In genomic region chr11:7098235-7098832, GRCh38 we compare ENCODE assay signal across 9 cellular contexts. TPM values are rescaled to one million over a fixed set of nuclear protein-coding genes. Genes with fewer than 3 reads are reported as not detected.
A peak's percentile ranks its signal among the peaks of the same experiment; 100 is the strongest.
DNase-seq lines count a peak whose midpoint lies in the region; ATAC-seq and TF ChIP-seq lines count a peak whose summit lies in the region.
"Had no signal": no experiment of that assay in that cellular context is flagged by ENCODE, and none has a peak within 500 bp of the region (broad histone marks: within the 10 kb centered on the region; RNA-seq: fewer than 3 reads in every experiment).

No MANE protein-coding gene starts in this region.

- H2BK120ac ChIP-seq in mesendoderm (ENCODE audit: low read depth, low read length): no peak overlapping the region

- H3K9me3 ChIP-seq in Panc1 (ENCODE audit: control insufficient read depth, insufficient read depth, low read depth, low read length) (no peaks in the 10 kb centered on the region), endodermal cell (ENCODE audit: control insufficient read depth, low read length) (no peaks in the 10 kb centered on the region)

- no peak overlapping the region for H3K9ac ChIP-seq in endodermal cell (ENCODE audit: extremely low read depth, low read length, poor library complexity, severe bottlenecking)
- H3K9ac ChIP-seq in mesendoderm (ENCODE audit: low read length): no peak overlapping the region

- whole genome bisulfite sequencing in endodermal cell (ENCODE audit: insufficient coverage in 1 of 2, insufficient read length in 1 of 2), 2 experiments: 11% methylated on average over 2 of the region's 2 CpGs; no CpG with 5 or more reads in 1 of the 2 experiments
- WGBS in mesendoderm (ENCODE audit: extremely low coverage, insufficient coverage, low lambda C conversion rate): no CpG with 5 or more reads among the region's 2 CpGs

- peak; percentile 85 for TF ChIP-seq RAD21 in Ishikawa (IDR thresholded peaks at IDR 0.05; ENCODE audit: low read depth)

- H3K27ac ChIP-seq in Panc1 (ENCODE audit: low read length) (no peak overlapping the region), endodermal cell (ENCODE audit: low read depth, low read length) (no peak overlapping the region), mesendoderm (ENCODE audit: low read depth, low read length) (no peak overlapping the region)

- TF ChIP-seq EP300 in Ishikawa (IDR thresholded peaks at IDR 0.05; ENCODE audit: borderline replicate concordance): no peak

- H2AK5ac ChIP-seq in mesendoderm (ENCODE audit: low read length): no peak overlapping the region

- CTCF ChIA-PET in Panc1 (lab: Charles Lee): interaction anchor here (0.5 to 1.9 kb wide), 8 partner anchors 108 to 889 kb away, joined by 3 to 8 read pairs (median 5); partner anchors contain the start of gene EIF3F

- no peaks in the 10 kb centered on the region for H3K36me3 ChIP-seq in Panc1 (ENCODE audit: control insufficient read depth, insufficient read depth, low read length)
- no peaks in the 10 kb centered on the region for H3K36me3 ChIP-seq in endodermal cell (ENCODE audit: control insufficient read depth, insufficient read depth, low read length)
- no peaks in the 10 kb centered on the region for H3K36me3 ChIP-seq in mesendoderm (ENCODE audit: control insufficient read depth, insufficient read depth, low read length)

- no peak for TF ChIP-seq POLR2A in GM18505 (IDR thresholded peaks at IDR 0.05; ENCODE audit: borderline replicate concordance, extremely low read depth, insufficient read depth, insufficient read length)

- H3K4me3 ChIP-seq in Panc1 (ENCODE audit: low read depth in 2 of 2, low read length in 2 of 2): no peak overlapping the region
- no peak overlapping the region for H3K4me3 ChIP-seq in endodermal cell (ENCODE audit: low read length)
- H3K4me3 ChIP-seq in mesendoderm (ENCODE audit: low read length): no peak overlapping the region

- intact Hi-C loops in Panc1 (cut with micrococcal nuclease; ENCODE audit: unreplicated experiment): loop anchor here (2.0 to 10.0 kb wide), 5 partner anchors 180 to 886 kb away; partner anchors contain the start of gene EIF3F

- ATAC-seq in GM21390 (IDR thresholded peaks at IDR 0.05; ENCODE audit: unreplicated experiment) (peak; percentile 75), Panc1 (peak; percentile 97), GM18505 (IDR thresholded peaks at IDR 0.05; ENCODE audit: unreplicated experiment) (no peak)

- H3K27me3 Mint-ChIP-seq in endodermal cell (ENCODE audit: insufficient read depth): peaks cover 2% of the 10 kb centered on the region

- no peaks in the 10 kb centered on the region for H3K79me1 ChIP-seq in mesendoderm (ENCODE audit: low read length)

- no peak overlapping the region for H2BK15ac ChIP-seq in mesendoderm (replicated peaks; ENCODE audit: low read depth)

- no peaks in the 10 kb centered on the region for H3K9me3 Mint-ChIP-seq in endodermal cell

- H3K79me2 ChIP-seq in mesendoderm (ENCODE audit: control insufficient read depth, insufficient read depth, low read length): no peaks in the 10 kb centered on the region

- in situ Hi-C loops in Panc1 (cut with HindIII; ENCODE audit: low pct_unique_long_range_greater_than_20kb, low sequenced_read_pairs): no loop called here

- no peaks in the 10 kb centered on the region for H3K4me1 Mint-ChIP-seq in endodermal cell

- DNase-seq in DMS79 (lab: John Stamatoyannopoulos, UW): peak; percentile 40
- peak; percentile 78 for DNase-seq in Panc1 (ENCODE audit: low read depth, low spot score)
- no peak for DNase-seq in endodermal cell
- peak; percentile 74 for DNase-seq in mesendoderm
- DNase-seq in stimulated activated CD4-positive, alpha-beta T cell treated with anti-CD3 and anti-CD28 coated beads, Interleukin-4, amount 100 ng/mL, for 1 hour: no peak

- no TSS peak for BruUV-seq in Panc1 (replicated peaks; lab: Mats Ljungman, UMichigan)

- no peak overlapping the region for H3K4ac ChIP-seq in mesendoderm (ENCODE audit: low read depth, low read length)

- POLR2A ChIA-PET in Panc1 (lab: Charles Lee): no interaction called here

- TF ChIP-seq CTCF in Panc1 (IDR thresholded peaks at IDR 0.05): peak; percentile 78
- peak; percentile 87 for TF ChIP-seq CTCF in endodermal cell (conservative IDR thresholded peaks at IDR 0.05)

- H3K4me1 ChIP-seq in Panc1 (ENCODE audit: control insufficient read depth, insufficient read depth, low read length): no peaks in the 10 kb centered on the region; the same call in 1 of the 2 replicates
- H3K4me1 ChIP-seq in endodermal cell (ENCODE audit: control insufficient read depth, insufficient read depth, low read length): no peaks in the 10 kb centered on the region
- no peaks in the 10 kb centered on the region for H3K4me1 ChIP-seq in mesendoderm (ENCODE audit: control insufficient read depth, low read depth, low read length)

- H2BK5ac ChIP-seq in mesendoderm (ENCODE audit: low read length): no peak overlapping the region

- H4K8ac ChIP-seq in mesendoderm (ENCODE audit: low read depth, low read length): no peak overlapping the region

- H3K18ac ChIP-seq in mesendoderm (ENCODE audit: low read length): no peak overlapping the region

- H3K36me3 Mint-ChIP-seq in endodermal cell (ENCODE audit: low read depth): no peaks in the 10 kb centered on the region

- no peak overlapping the region for H3K27ac Mint-ChIP-seq in endodermal cell

- no peak overlapping the region for H4K5ac ChIP-seq in mesendoderm (ENCODE audit: low read length)

- H3K4me2 ChIP-seq in mesendoderm (ENCODE audit: low read length): no peak overlapping the region

- no peak overlapping the region for H3K56ac ChIP-seq in mesendoderm (ENCODE audit: low read length)

- H3K27me3 ChIP-seq in Panc1 (ENCODE audit: control insufficient read depth, insufficient read depth, low read length) (peaks cover 24% of the 10 kb centered on the region), endodermal cell (ENCODE audit: control insufficient read depth, insufficient read depth, low read length, poor library complexity, severe bottlenecking) (peaks cover 18% of the 10 kb centered on the region), mesendoderm (ENCODE audit: insufficient read depth, low read length, poor library complexity) (no peaks in the 10 kb centered on the region)

- no peak overlapping the region for H3K4me3 Mint-ChIP-seq in endodermal cell

- no peak overlapping the region for H3K23ac ChIP-seq in mesendoderm (ENCODE audit: low read length)

TF ChIP-seq in Ishikawa, 13 proteins besides CTCF, POLR2A, EP300 and RAD21:
- no peak for TF ChIP-seq USF1 (IDR thresholded peaks at IDR 0.05)
- TF ChIP-seq REST (IDR thresholded peaks at IDR 0.05; ENCODE audit: low read depth): no peak
- TF ChIP-seq CEBPB (IDR thresholded peaks at IDR 0.05): no peak
- TF ChIP-seq YY1 (IDR thresholded peaks at IDR 0.05; ENCODE audit: low read depth): no peak
- TF ChIP-seq CREB1 (IDR thresholded peaks at IDR 0.05; ENCODE audit: low read depth): no peak
- no peak for TF ChIP-seq TCF12 (IDR thresholded peaks at IDR 0.05; ENCODE audit: low read depth)
- TF ChIP-seq TEAD4 (IDR thresholded peaks at IDR 0.05): no peak
- TF ChIP-seq EGR1 (IDR thresholded peaks at IDR 0.05): no peak
- TF ChIP-seq NFIC (IDR thresholded peaks at IDR 0.05): no peak
- TF ChIP-seq MAX (IDR thresholded peaks at IDR 0.05): no peak
- TF ChIP-seq FOXM1 (IDR thresholded peaks at IDR 0.05; ENCODE audit: borderline replicate concordance, low read depth): no peak
- TF ChIP-seq TAF1 (IDR thresholded peaks at IDR 0.05; ENCODE audit: low read depth): no peak
- TF ChIP-seq ZBTB7A (IDR thresholded peaks at IDR 0.05; ENCODE audit: low read depth): no peak

RNA-seq across cellular contexts. Expression of gene RBMXL2, which starts 9.5 kb away (rescaled TPM):
- 0.10 TPM for total RNA-seq in Panc1 (2021; ENCODE audit: unreplicated experiment)
- polyA plus RNA-seq in Panc1 (2012; ENCODE audit: insufficient read length): not detected
- total RNA-seq in endodermal cell: under 1 TPM in 1 of 2 donors, not detected in 1; 0.18 TPM
- not detected for polyA plus RNA-seq in endodermal cell (2013, experiment 1 of 2)
- polyA plus RNA-seq in endodermal cell (2013, experiment 2 of 2): not detected
- polyA plus RNA-seq in mesendoderm (2013, experiment 1 of 2): not detected
- not detected for polyA plus RNA-seq in mesendoderm (2013, experiment 2 of 2)
- total RNA-seq: activated CD8-positive, alpha-beta memory T cell treated with anti-CD3 and anti-CD28 coated beads for 36 hours had no signal

Comparison
In these comparisons a context has a peak if more than half of its experiments do, and no peak if none do; other contexts are left out.
1. DNase-seq: peak in DMS79 (single experiment), Panc1 (single experiment) and mesendoderm (single experiment); none in endodermal cell (single experiment) and stimulated activated CD4-positive, alpha-beta T cell treated with anti-CD3 and anti-CD28 coated beads, Interleukin-4, amount 100 ng/mL, for 1 hour (single experiment).